37 cellular contexts compared by ENCODE assay signal in the genomic region with DNA sequence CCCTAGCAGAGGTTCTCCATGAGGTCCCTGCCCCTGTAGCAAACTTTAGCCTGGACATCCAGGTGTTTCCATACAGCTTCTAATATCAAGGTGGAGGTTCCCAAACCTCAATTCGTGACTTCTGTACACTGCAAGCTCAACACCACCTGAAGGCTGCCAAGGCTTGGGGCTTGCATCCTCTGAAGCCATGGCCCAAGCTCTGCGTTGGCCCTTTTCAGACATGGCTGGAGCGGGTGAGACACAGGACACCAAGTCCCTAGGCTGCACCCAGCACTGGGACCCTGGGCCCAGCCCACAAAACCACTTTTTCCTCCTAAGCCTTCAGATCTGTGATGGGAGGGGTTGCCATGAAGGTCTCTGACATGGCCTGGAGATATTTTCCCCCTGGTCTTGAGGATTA.
"Had no signal": no experiment of that assay in that cellular context is flagged by ENCODE, and none has a peak within 500 bp of the region (broad histone marks: within the 10 kb centered on the region; RNA-seq: fewer than 3 reads in every experiment).

No MANE protein-coding gene starts in this region.

- H3K27ac Mint-ChIP-seq: activated naive CD4-positive, alpha-beta T cell treated with anti-CD3 and anti-CD28 coated beads for 36 hours; activated naive CD4-positive, alpha-beta T cell treated with anti-CD3 and anti-CD28 coated beads, Interleukin-2, amount 50 U/mL, for 24 hours; activated naive CD4-positive, alpha-beta T cell treated with anti-CD3 and anti-CD28 coated beads, Interleukin-2, amount 50 U/mL, for 72 hours; activated naive CD8-positive, alpha-beta T cell; activated naive CD8-positive, alpha-beta T cell treated with anti-CD3 and anti-CD28 coated beads for 36 hours; activated naive CD8-positive, alpha-beta T cell treated with anti-CD3 and anti-CD28 coated beads, Interleukin-2, amount 10 ng/mL, durations not matched to agents 7 days and 5 days; activated naive CD8-positive, alpha-beta T cell treated with anti-CD3 and anti-CD28 coated beads, Interleukin-2, amount 50 U/mL, for 24 hours; activated T-cell treated with anti-CD3 and anti-CD28 coated beads, Interleukin-2, amount 50 U/mL, for 72 hours; activated T-helper 1 cell treated with anti-CD3 and anti-CD28 coated beads, Interleukin-12 subunit alpha, Interleukin-12 subunit beta, Interleukin-2, Interleukin-4 antibody, amounts not matched to agents 30 ng/mL and 10 ng/mL and 1 ng/mL, durations not matched to agents 14 hours and 24 hours and 36 hours; activated T-helper 17 cell treated with anti-CD3 and anti-CD28 coated beads, Interleukin-2, amount 50 U/mL, for 72 hours; activated T-helper 2 cell treated with anti-CD3 and anti-CD28 coated beads, Interferon-gamma antibody, Interleukin-2, Interleukin-4, amounts not matched to agents 10 μg/mL and 5 μg/mL and 100 μg/mL, durations not matched to agents 14 hours and 24 hours and 36 hours; brain had no signal

- H3K4me3 ChIP-seq: adrenal gland, ascending aorta, body of pancreas, breast epithelium, cardiac muscle cell had no signal

- H3K27me3 ChIP-seq: adrenal gland, ascending aorta, body of pancreas, brain microvascular endothelial cell, breast epithelium, cardiac muscle cell had no signal

- H3K4me1 Mint-ChIP-seq: activated naive CD4-positive, alpha-beta T cell treated with anti-CD3 and anti-CD28 coated beads, Interleukin-2, amount 10 ng/mL, durations not matched to agents 7 days and 5 days; activated naive CD4-positive, alpha-beta T cell treated with anti-CD3 and anti-CD28 coated beads, Interleukin-2, amount 50 U/mL, for 24 hours; activated naive CD8-positive, alpha-beta T cell treated with anti-CD3 and anti-CD28 coated beads for 36 hours; activated naive CD8-positive, alpha-beta T cell treated with anti-CD3 and anti-CD28 coated beads, Interleukin-2, amount 10 ng/mL, durations not matched to agents 7 days and 5 days; activated naive CD8-positive, alpha-beta T cell treated with anti-CD3 and anti-CD28 coated beads, Interleukin-2, amount 50 U/mL, for 24 hours; activated T-helper 17 cell treated with anti-CD3 and anti-CD28 coated beads, Interleukin-2, amount 50 U/mL, for 72 hours; central memory CD8-positive, alpha-beta T cell had no signal

- H3K36me3 ChIP-seq: adrenal gland, ascending aorta, brain microvascular endothelial cell, breast epithelium, cardiac muscle cell had no signal

- H3K36me3 Mint-ChIP-seq: activated naive CD4-positive, alpha-beta T cell treated with anti-CD3 and anti-CD28 coated beads, Interleukin-2, amount 10 ng/mL, durations not matched to agents 7 days and 5 days; activated naive CD4-positive, alpha-beta T cell treated with anti-CD3 and anti-CD28 coated beads, Interleukin-2, amount 50 U/mL, for 24 hours; activated naive CD8-positive, alpha-beta T cell; activated naive CD8-positive, alpha-beta T cell treated with anti-CD3 and anti-CD28 coated beads for 36 hours; activated naive CD8-positive, alpha-beta T cell treated with anti-CD3 and anti-CD28 coated beads, Interleukin-2, amount 10 ng/mL, durations not matched to agents 7 days and 5 days; brain had no signal

- H3K9me3 Mint-ChIP-seq: brain had no signal

- H3K27me3 Mint-ChIP-seq: activated naive CD4-positive, alpha-beta T cell treated with anti-CD3 and anti-CD28 coated beads, Interleukin-2, amount 10 ng/mL, durations not matched to agents 7 days and 5 days; activated naive CD4-positive, alpha-beta T cell treated with anti-CD3 and anti-CD28 coated beads, Interleukin-2, amount 50 U/mL, for 24 hours; activated naive CD8-positive, alpha-beta T cell; activated naive CD8-positive, alpha-beta T cell treated with anti-CD3 and anti-CD28 coated beads for 36 hours; activated naive CD8-positive, alpha-beta T cell treated with anti-CD3 and anti-CD28 coated beads, Interleukin-2, amount 10 ng/mL, durations not matched to agents 7 days and 5 days; activated naive CD8-positive, alpha-beta T cell treated with anti-CD3 and anti-CD28 coated beads, Interleukin-2, amount 50 U/mL, for 24 hours; activated T-helper 17 cell treated with anti-CD3 and anti-CD28 coated beads, Interleukin-2, amount 50 U/mL, for 72 hours; brain; central memory CD8-positive, alpha-beta T cell had no signal

- H3K4me3 Mint-ChIP-seq: activated naive CD4-positive, alpha-beta T cell treated with anti-CD3 and anti-CD28 coated beads for 36 hours; activated naive CD4-positive, alpha-beta T cell treated with anti-CD3 and anti-CD28 coated beads, Interleukin-2, amount 10 ng/mL, durations not matched to agents 7 days and 5 days; activated naive CD4-positive, alpha-beta T cell treated with anti-CD3 and anti-CD28 coated beads, Interleukin-2, amount 50 U/mL, for 24 hours; activated naive CD8-positive, alpha-beta T cell; activated naive CD8-positive, alpha-beta T cell treated with anti-CD3 and anti-CD28 coated beads for 36 hours; activated naive CD8-positive, alpha-beta T cell treated with anti-CD3 and anti-CD28 coated beads, Interleukin-2, amount 10 ng/mL, durations not matched to agents 7 days and 5 days; activated naive CD8-positive, alpha-beta T cell treated with anti-CD3 and anti-CD28 coated beads, Interleukin-2, amount 50 U/mL, for 24 hours; activated T-cell treated with anti-CD3 and anti-CD28 coated beads, Interleukin-2, amount 50 U/mL, for 4 hours; activated T-cell treated with anti-CD3 and anti-CD28 coated beads, Interleukin-2, amount 50 U/mL, for 72 hours; activated T-helper 1 cell treated with anti-CD3 and anti-CD28 coated beads, Interleukin-12 subunit alpha, Interleukin-12 subunit beta, Interleukin-2, Interleukin-4 antibody, amounts not matched to agents 30 ng/mL and 10 ng/mL and 1 ng/mL, durations not matched to agents 14 hours and 24 hours and 36 hours; activated T-helper 17 cell treated with anti-CD3 and anti-CD28 coated beads, Interleukin-2, amount 50 U/mL, for 72 hours; brain; central memory CD8-positive, alpha-beta T cell had no signal

- ATAC-seq: activated naive CD4-positive, alpha-beta T cell treated with anti-CD3 and anti-CD28 coated beads, Interleukin-2, amount 50 U/mL, for 72 hours; activated naive CD8-positive, alpha-beta T cell treated with anti-CD3 and anti-CD28 coated beads, Interleukin-2, amount 50 U/mL, for 24 hours; activated T-cell treated with anti-CD3 and anti-CD28 coated beads, Interleukin-2, amount 50 U/mL, for 4 hours; activated T-cell treated with anti-CD3 and anti-CD28 coated beads, Interleukin-2, amount 50 U/mL, for 72 hours; activated T-helper 17 cell treated with anti-CD3 and anti-CD28 coated beads, Interleukin-2, amount 50 U/mL, for 72 hours; body of pancreas had no signal

- H3K27ac ChIP-seq: adrenal gland, ascending aorta, body of pancreas, brain microvascular endothelial cell, breast epithelium, cardiac muscle cell had no signal

- H3K9me3 ChIP-seq: adrenal gland, ascending aorta, body of pancreas, breast epithelium had no signal

- DNase-seq: activated effector memory CD4-positive, alpha-beta T cell treated with anti-CD3 and anti-CD28 coated beads, Interleukin-2, amount 50 U/mL, for 16 hours; activated effector memory CD4-positive, alpha-beta T cell treated with Interleukin-2 at 50 U/mL for 16 hours; activated gamma-delta T cell; activated gamma-delta T cell treated with Interleukin-2 at 50 U/mL for 16 hours; activated naive CD4-positive, alpha-beta T cell; activated naive CD4-positive, alpha-beta T cell treated with anti-CD3 and anti-CD28 coated beads for 36 hours; activated naive CD4-positive, alpha-beta T cell treated with anti-CD3 and anti-CD28 coated beads, Interleukin-2, amount 10 ng/mL, durations not matched to agents 7 days and 5 days; activated naive CD4-positive, alpha-beta T cell treated with anti-CD3 and anti-CD28 coated beads, Interleukin-2, amount 50 U/mL, for 16 hours; activated naive CD4-positive, alpha-beta T cell treated with Interleukin-2 at 50 U/mL for 16 hours; activated naive CD8-positive, alpha-beta T cell treated with anti-CD3 and anti-CD28 coated beads for 36 hours; activated naive CD8-positive, alpha-beta T cell treated with anti-CD3 and anti-CD28 coated beads, Interleukin-2, amount 10 ng/mL, durations not matched to agents 7 days and 5 days; activated naive CD8-positive, alpha-beta T cell treated with anti-CD3 and anti-CD28 coated beads, Interleukin-2, amount 50 U/mL, for 24 hours; activated T-cell treated with anti-CD3 and anti-CD28 coated beads, Interleukin-2, amount 50 U/mL, for 1 hour; activated T-cell treated with anti-CD3 and anti-CD28 coated beads, Interleukin-2, amount 50 U/mL, for 4 hours; activated T-cell treated with anti-CD3 and anti-CD28 coated beads, Interleukin-2, amount 50 U/mL, for 48 hours; activated T-cell treated with anti-CD3 and anti-CD28 coated beads, Interleukin-2, amount 50 U/mL, for 72 hours; adrenal gland; amniotic stem cell; amygdala; anterior cingulate cortex; aorta; body of pancreas; brain microvascular endothelial cell; caudate nucleus; central memory CD4-positive, alpha-beta T cell; cerebellar nuclear complex had no signal

- H3K4me1 ChIP-seq: adrenal gland, ascending aorta, body of pancreas, breast epithelium had no signal
